26 cellular contexts compared by ENCODE assay signal in genomic region chr18:3581890-3582289, GRCh38.
"Had no signal": no experiment of that assay in that cellular context is flagged by ENCODE, and none has a peak within 500 bp of the region (broad histone marks: within the 10 kb centered on the region; RNA-seq: fewer than 3 reads in every experiment).

No MANE protein-coding gene starts in this region.

- H3K27me3 Mint-ChIP-seq: activated CD4-positive, alpha-beta T cell treated with anti-CD3 and anti-CD28 coated beads for 36 hours; activated CD8-positive, alpha-beta T cell treated with anti-CD3 and anti-CD28 coated beads for 36 hours; activated naive CD8-positive, alpha-beta T cell treated with anti-CD3 and anti-CD28 coated beads, Interleukin-2, amount 10 ng/mL, durations not matched to agents 7 days and 5 days; T-cell had no signal

- H3K36me3 ChIP-seq: adrenal gland, Peyer's patch, SJCRH30, WERI-Rb-1 had no signal

- H3K27me3 ChIP-seq: adrenal gland, Peyer's patch, SJCRH30 had no signal

- ATAC-seq: activated CD4-positive, alpha-beta T cell treated with anti-CD3 and anti-CD28 coated beads for 36 hours; activated CD8-positive, alpha-beta T cell treated with anti-CD3 and anti-CD28 coated beads for 36 hours; T-cell had no signal

- H3K4me3 Mint-ChIP-seq: activated CD4-positive, alpha-beta T cell treated with anti-CD3 and anti-CD28 coated beads for 36 hours; activated CD8-positive, alpha-beta T cell treated with anti-CD3 and anti-CD28 coated beads for 36 hours; activated naive CD8-positive, alpha-beta T cell treated with anti-CD3 and anti-CD28 coated beads, Interleukin-2, amount 10 ng/mL, durations not matched to agents 7 days and 5 days; T-cell had no signal

- H3K36me3 Mint-ChIP-seq: activated naive CD8-positive, alpha-beta T cell treated with anti-CD3 and anti-CD28 coated beads, Interleukin-2, amount 10 ng/mL, durations not matched to agents 7 days and 5 days; T-cell had no signal

- H3K27ac Mint-ChIP-seq: activated CD4-positive, alpha-beta T cell treated with anti-CD3 and anti-CD28 coated beads for 36 hours; activated CD8-positive, alpha-beta T cell treated with anti-CD3 and anti-CD28 coated beads for 36 hours; activated naive CD8-positive, alpha-beta T cell treated with anti-CD3 and anti-CD28 coated beads, Interleukin-2, amount 10 ng/mL, durations not matched to agents 7 days and 5 days; T-cell had no signal

- H3K4me1 ChIP-seq: SJCRH30 had no signal

- H3K9me3 Mint-ChIP-seq: activated CD8-positive, alpha-beta T cell treated with anti-CD3 and anti-CD28 coated beads for 36 hours; T-cell had no signal

- H3K9me3 ChIP-seq: adrenal gland, Peyer's patch, SJCRH30 had no signal

- H3K4me3 ChIP-seq: adrenal gland, Peyer's patch, SJCRH30 had no signal

- H3K27ac ChIP-seq: adrenal gland, Peyer's patch, RWPE1, SJCRH30, WERI-Rb-1 had no signal

- DNase-seq: activated CD4-positive, alpha-beta T cell treated with anti-CD3 and anti-CD28 coated beads for 36 hours; activated CD4-positive, alpha-beta T cell treated with anti-CD3 and anti-CD28 coated beads, Interleukin-2, amount 50 U/mL, for 1 hour; activated CD8-positive, alpha-beta memory T cell treated with anti-CD3 and anti-CD28 coated beads, Interleukin-2, amount 50 U/mL, for 48 hours; activated CD8-positive, alpha-beta T cell treated with anti-CD3 and anti-CD28 coated beads for 36 hours; activated naive CD4-positive, alpha-beta T cell treated with anti-CD3 and anti-CD28 coated beads, Interleukin-2, amount 50 U/mL, for 16 hours; activated naive CD8-positive, alpha-beta T cell treated with anti-CD3 and anti-CD28 coated beads, Interleukin-2, amount 10 ng/mL, durations not matched to agents 7 days and 5 days; activated T-cell treated with anti-CD3 and anti-CD28 coated beads, Interleukin-2, amount 50 U/mL, for 1 hour; adrenal gland; anterior cingulate cortex; caudate nucleus; KBM-7; NCI-H1092; NCI-H1417; NCI-H1930; NCI-H2107; NCI-H345; NCI-H510A; NCI-H69; NK-92 treated with Interleukin-12 subunit alpha and Interleukin-12 subunit beta, amount 100 ng/mL, for 24 hours; OCI-M1; Peyer's patch; Right ventricle myocardium superior; SJCRH30; T-cell; WERI-Rb-1 had no signal
